Comparison of ENCODE assay signal across 8 cellular contexts in the genomic region with DNA sequence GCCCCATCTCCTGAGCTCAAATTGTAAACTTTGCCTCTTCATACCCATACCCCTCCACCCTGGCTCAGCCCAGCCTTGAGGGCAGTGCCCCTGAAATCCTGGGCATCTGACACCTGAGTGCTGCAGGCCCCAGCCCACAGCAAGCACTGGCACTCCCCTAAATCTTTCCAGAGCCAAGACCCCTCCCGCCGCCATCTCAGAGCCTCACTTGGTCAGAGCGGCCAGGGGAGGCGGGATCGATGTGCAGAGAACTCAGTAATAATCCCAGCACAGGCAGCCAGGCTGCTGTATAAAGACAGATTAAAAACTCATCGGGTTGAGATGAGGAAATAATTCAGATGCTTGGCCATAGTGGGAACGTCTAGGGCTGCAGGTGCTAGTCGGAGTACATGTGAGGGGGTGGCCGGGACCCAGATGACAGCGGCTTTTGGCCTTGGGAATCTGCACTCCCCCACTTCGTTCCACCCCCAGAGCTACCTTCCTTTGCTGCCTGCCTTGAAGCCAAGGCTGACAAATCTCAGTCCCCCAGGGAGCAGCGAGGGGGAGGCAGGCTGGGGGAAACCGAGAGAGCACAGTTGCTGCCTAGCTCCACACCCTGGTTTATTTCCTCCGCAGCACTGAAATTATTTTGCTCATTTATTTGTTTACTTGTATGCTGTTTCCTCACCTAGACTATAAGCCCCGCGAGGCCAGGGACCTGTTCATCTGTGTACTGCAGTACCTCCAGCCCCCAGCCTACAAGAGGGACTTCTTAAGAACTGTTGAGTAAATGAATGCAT. TPM values are rescaled to one million over a fixed set of nuclear protein-coding genes. Genes with fewer than 3 reads are reported as not detected.
A peak's percentile ranks its signal among the peaks of the same experiment; 100 is the strongest.
DNase-seq lines count a peak whose midpoint lies in the region; ATAC-seq and TF ChIP-seq lines count a peak whose summit lies in the region.

No MANE protein-coding gene starts in this region.

- ATAC-seq in HG03432 (IDR thresholded peaks at IDR 0.05; ENCODE audit: unreplicated experiment) (peak; percentile 78), upper lobe of right lung (no peak)

- peak overlapping the region; percentile 85 for H3K4me3 ChIP-seq in effector memory CD4-positive, alpha-beta T cell (ENCODE audit: insufficient read depth, low read depth, low read length, poor library complexity, severe bottlenecking)
- peak overlapping the region; percentile 53 for H3K4me3 ChIP-seq in upper lobe of right lung

- H3K36me3 ChIP-seq in effector memory CD4-positive, alpha-beta T cell (ENCODE audit: control insufficient read depth, insufficient read depth, low read length), result no peaks in the 10 kb centered on the region
- no peaks in the 10 kb centered on the region for H3K36me3 ChIP-seq in upper lobe of right lung

- DNase-seq in stimulated activated naive CD4-positive, alpha-beta T cell treated with Interleukin-2 at 50 U/mL for 16 hours (lab: John Stamatoyannopoulos, UW), result peak; percentile 7
- no peak for DNase-seq in stimulated activated naive CD4-positive, alpha-beta T cell (lab: John Stamatoyannopoulos, UW)
- no peak for DNase-seq in effector memory CD4-positive, alpha-beta T cell
- DNase-seq in upper lobe of right lung (no peak), NCI-H1092 treated with DMSO at 0.1 percent for 48 hours (lab: John Stamatoyannopoulos, UW) (no peak), NCI-H345 (lab: John Stamatoyannopoulos, UW) (no peak), NCI-H345 treated with DMSO at 0.1 percent for 48 hours (lab: John Stamatoyannopoulos, UW; ENCODE audit: unreplicated experiment) (no peak)

- peaks cover 5% of the 10 kb centered on the region for H3K27me3 ChIP-seq in effector memory CD4-positive, alpha-beta T cell (replicated peaks; ENCODE audit: control insufficient read depth, insufficient read depth, low read length, poor library complexity, severe bottlenecking)
- peaks cover 42% of the 10 kb centered on the region for H3K27me3 ChIP-seq in upper lobe of right lung

- H3K4me1 ChIP-seq in effector memory CD4-positive, alpha-beta T cell (ENCODE audit: control insufficient read depth, insufficient read depth, low read length, poor library complexity, severe bottlenecking), result peaks cover 12% of the 10 kb centered on the region
- peaks cover 6% of the 10 kb centered on the region for H3K4me1 ChIP-seq in upper lobe of right lung

- TF ChIP-seq CTCF in upper lobe of right lung (IDR thresholded peaks at IDR 0.05), result no peak

- intact Hi-C loops in upper lobe of right lung (cut with DNase I), result no loop called here

- no peak overlapping the region for H3K27ac ChIP-seq in effector memory CD4-positive, alpha-beta T cell (ENCODE audit: insufficient read depth, low read length, poor library complexity, severe bottlenecking)
- H3K27ac ChIP-seq in upper lobe of right lung, result no peak overlapping the region

- no peaks in the 10 kb centered on the region for H3K9me3 ChIP-seq in effector memory CD4-positive, alpha-beta T cell (ENCODE audit: control insufficient read depth, low read length)
- H3K9me3 ChIP-seq in upper lobe of right lung, result no peaks in the 10 kb centered on the region

RNA-seq across cellular contexts. Expression of a gene that starts 19.5 kb away (rescaled TPM):
- 42.4 TPM for total RNA-seq in upper lobe of right lung

RNA-seq across cellular contexts. Expression of a gene that starts 50.3 kb away (rescaled TPM):
- 13.6 TPM for total RNA-seq in upper lobe of right lung
